1 cellular context compared by ENCODE assay signal in genomic region chr5:135488727-135489465, GRCh38.
TF ChIP-seq lines count a peak whose summit lies in the region.

No MANE protein-coding gene starts in this region.

TF ChIP-seq in HCT116, 20 proteins besides CTCF, POLR2A, EP300 and RAD21 (continued from another document):
- TF ChIP-seq TCF7L2 (IDR thresholded peaks at IDR 0.05; ENCODE audit: borderline replicate concordance, extremely low read depth, insufficient read depth, insufficient read length) (peak; percentile 79), ELF1 (IDR thresholded peaks at IDR 0.05; ENCODE audit: borderline replicate concordance, low read depth) (no peak), ZBTB33 (IDR thresholded peaks at IDR 0.05; ENCODE audit: extremely low read depth, insufficient replicate concordance, low read length) (no peak), EZH2 (IDR thresholded peaks at IDR 0.05) (no peak), POLR2AphosphoS5 (IDR thresholded peaks at IDR 0.05; ENCODE audit: low read depth, low read length) (peak; percentile 24; the same call in 1 of the 2 replicates), EGR1 (IDR thresholded peaks at IDR 0.05; ENCODE audit: low read depth) (peak; percentile 83), CBX3 (IDR thresholded peaks at IDR 0.05; ENCODE audit: low read depth) (no peak), ZFX (IDR thresholded peaks at IDR 0.05) (no peak)
- TF ChIP-seq, protein P1, sequence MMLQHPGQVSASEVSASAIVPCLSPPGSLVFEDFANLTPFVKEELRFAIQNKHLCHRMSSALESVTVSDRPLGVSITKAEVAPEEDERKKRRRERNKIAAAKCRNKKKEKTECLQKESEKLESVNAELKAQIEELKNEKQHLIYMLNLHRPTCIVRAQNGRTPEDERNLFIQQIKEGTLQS (IDR thresholded peaks at IDR 0.05) = no peak
